ENCODE assay signal across 8 cellular contexts in genomic region chr1:167797005-167797404, GRCh38.
DNase-seq lines count a peak whose midpoint lies in the region; FAIRE-seq and TF ChIP-seq lines count a peak whose summit lies in the region.

No MANE protein-coding gene starts in this region.

- H3K27me3 ChIP-seq in BLaER1 (no peaks in the 10 kb centered on the region), MG63 (no peaks in the 10 kb centered on the region), breast epithelium (no peaks in the 10 kb centered on the region), layer of hippocampus (ENCODE audit: control insufficient read depth, insufficient read depth, low read length) (no peaks in the 10 kb centered on the region)

- no peak overlapping the region for H3K4me3 ChIP-seq in BLaER1
- no peak overlapping the region for H3K4me3 ChIP-seq in MG63
- no peak overlapping the region for H3K4me3 ChIP-seq in breast epithelium

- no peak for FAIRE-seq in GM19239 (lab: Jason Lieb, UNC)

- intact Hi-C loops in breast epithelium (cut with DNase I; ENCODE audit: low total_unique reads), result no loop called here

- DNase-seq in MG63, result peak; percentile 94
- DNase-seq in breast epithelium (ENCODE audit: low spot score in 2 of 2), result peak in 1 of 2 donors; percentile 94
- DNase-seq in stromal cell of bone marrow (ENCODE audit: low read depth), result peak; percentile 99
- DNase-seq in LoVo (ENCODE audit: low spot score), result no peak
- DNase-seq in GM19239 (ENCODE audit: insufficient read length, low spot score), result no peak
- no peak for DNase-seq in effector CD4-positive, alpha-beta T cell

- no peak for TF ChIP-seq CTCF in breast epithelium (IDR thresholded peaks at IDR 0.05)

- peak overlapping the region; percentile 49 for H3K4me2 ChIP-seq in BLaER1

- TF ChIP-seq POLR2A in breast epithelium (IDR thresholded peaks at IDR 0.05), result no peak

- peaks cover 10% of the 10 kb centered on the region; the same call in 1 of the 2 replicates for H3K36me3 ChIP-seq in BLaER1
- peaks cover 9% of the 10 kb centered on the region for H3K36me3 ChIP-seq in MG63
- H3K36me3 ChIP-seq in breast epithelium, result no peaks in the 10 kb centered on the region

- H4K20me1 ChIP-seq in BLaER1, result no peaks in the 10 kb centered on the region

- peaks cover 7% of the 10 kb centered on the region; the same call in 1 of the 2 replicates for H3K9me3 ChIP-seq in BLaER1
- no peaks in the 10 kb centered on the region for H3K9me3 ChIP-seq in MG63
- H3K9me3 ChIP-seq in breast epithelium, result no peaks in the 10 kb centered on the region

- H3K9ac ChIP-seq in BLaER1, result no peak overlapping the region

- H3K4me1 ChIP-seq in BLaER1, result peaks cover 32% of the 10 kb centered on the region
- H3K4me1 ChIP-seq in breast epithelium, result peaks cover 5 to 6% of the 10 kb centered on the region in 2 donors

- H3K27ac ChIP-seq in BLaER1 (no peak overlapping the region), breast epithelium (peak overlapping the region; percentile 33 to 82), layer of hippocampus (ENCODE audit: low read depth, low read length) (peak overlapping the region; percentile 47)

Comparison
In these comparisons a context has a peak if more than half of its experiments do, and no peak if none do; other contexts are left out.
1. DNase-seq: peak in MG63 (single experiment) and stromal cell of bone marrow (single experiment); none in LoVo (single experiment), GM19239 (single experiment) and effector CD4-positive, alpha-beta T cell (single experiment).